In genomic region chr19:48393559-48394330, GRCh38 we compare ENCODE assay signal across 1 cellular context.
TF ChIP-seq lines count a peak whose summit lies in the region.

Gene GRIN2D, plus strand, starts transcription at chr19:48393668. Its CDS starts 4,725 bp downstream, at chr19:48398393.

TF ChIP-seq in HEK293, 187 proteins besides CTCF, POLR2A, EP300 and RAD21 (continued from another document):
- TF ChIP-seq KLF17 (tag by site-specific recombination; IDR thresholded peaks at IDR 0.05), result 0 out of 2 replicates have a peak, but pooled peaks have one; percentile 4
- TF ChIP-seq ZFP37 (tag by site-specific recombination; IDR thresholded peaks at IDR 0.05), result 0 out of 2 replicates have a peak, but pooled peaks have one; percentile 46
- TF ChIP-seq KLF10 (tag by site-specific recombination; IDR thresholded peaks at IDR 0.05), result no peak; the same call in 1 of the 2 replicates
- TF ChIP-seq, protein P1, sequence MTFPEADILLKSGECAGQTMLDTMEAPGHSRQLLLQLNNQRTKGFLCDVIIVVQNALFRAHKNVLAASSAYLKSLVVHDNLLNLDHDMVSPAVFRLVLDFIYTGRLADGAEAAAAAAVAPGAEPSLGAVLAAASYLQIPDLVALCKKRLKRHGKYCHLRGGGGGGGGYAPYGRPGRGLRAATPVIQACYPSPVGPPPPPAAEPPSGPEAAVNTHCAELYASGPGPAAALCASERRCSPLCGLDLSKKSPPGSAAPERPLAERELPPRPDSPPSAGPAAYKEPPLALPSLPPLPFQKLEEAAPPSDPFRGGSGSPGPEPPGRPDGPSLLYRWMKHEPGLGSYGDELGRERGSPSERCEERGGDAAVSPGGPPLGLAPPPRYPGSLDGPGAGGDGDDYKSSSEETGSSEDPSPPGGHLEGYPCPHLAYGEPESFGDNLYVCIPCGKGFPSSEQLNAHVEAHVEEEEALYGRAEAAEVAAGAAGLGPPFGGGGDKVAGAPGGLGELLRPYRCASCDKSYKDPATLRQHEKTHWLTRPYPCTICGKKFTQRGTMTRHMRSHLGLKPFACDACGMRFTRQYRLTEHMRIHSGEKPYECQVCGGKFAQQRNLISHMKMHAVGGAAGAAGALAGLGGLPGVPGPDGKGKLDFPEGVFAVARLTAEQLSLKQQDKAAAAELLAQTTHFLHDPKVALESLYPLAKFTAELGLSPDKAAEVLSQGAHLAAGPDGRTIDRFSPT (tag by site-specific recombination; IDR thresholded peaks at IDR 0.05), result peak; percentile 8
- no peak for TF ChIP-seq HOXA7 (CRISPR knock-in tag; IDR thresholded peaks at IDR 0.05; ENCODE audit: borderline replicate concordance)
- TF ChIP-seq ZNF600 (tag by site-specific recombination; IDR thresholded peaks at IDR 0.05), result peak; percentile 77
- TF ChIP-seq PRDM10 (tag by site-specific recombination; IDR thresholded peaks at IDR 0.05), result peak; percentile 64
- no peak for TF ChIP-seq ZNF621 (tag by site-specific recombination; IDR thresholded peaks at IDR 0.05)
- TF ChIP-seq, protein P2, sequence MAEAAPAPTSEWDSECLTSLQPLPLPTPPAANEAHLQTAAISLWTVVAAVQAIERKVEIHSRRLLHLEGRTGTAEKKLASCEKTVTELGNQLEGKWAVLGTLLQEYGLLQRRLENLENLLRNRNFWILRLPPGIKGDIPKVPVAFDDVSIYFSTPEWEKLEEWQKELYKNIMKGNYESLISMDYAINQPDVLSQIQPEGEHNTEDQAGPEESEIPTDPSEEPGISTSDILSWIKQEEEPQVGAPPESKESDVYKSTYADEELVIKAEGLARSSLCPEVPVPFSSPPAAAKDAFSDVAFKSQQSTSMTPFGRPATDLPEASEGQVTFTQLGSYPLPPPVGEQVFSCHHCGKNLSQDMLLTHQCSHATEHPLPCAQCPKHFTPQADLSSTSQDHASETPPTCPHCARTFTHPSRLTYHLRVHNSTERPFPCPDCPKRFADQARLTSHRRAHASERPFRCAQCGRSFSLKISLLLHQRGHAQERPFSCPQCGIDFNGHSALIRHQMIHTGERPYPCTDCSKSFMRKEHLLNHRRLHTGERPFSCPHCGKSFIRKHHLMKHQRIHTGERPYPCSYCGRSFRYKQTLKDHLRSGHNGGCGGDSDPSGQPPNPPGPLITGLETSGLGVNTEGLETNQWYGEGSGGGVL (tag by site-specific recombination; IDR thresholded peaks at IDR 0.05), result peak; percentile 86
- peak; percentile 23; the same call in 1 of the 2 replicates for TF ChIP-seq ZNF394 (tag by site-specific recombination; IDR thresholded peaks at IDR 0.05; ENCODE audit: borderline replicate concordance)
- 0 out of 2 replicates have a peak, but pooled peaks have one; percentile 11 for TF ChIP-seq SP2 (tag by site-specific recombination; IDR thresholded peaks at IDR 0.05)
